1 cellular context compared by ENCODE assay signal in the genomic region with DNA sequence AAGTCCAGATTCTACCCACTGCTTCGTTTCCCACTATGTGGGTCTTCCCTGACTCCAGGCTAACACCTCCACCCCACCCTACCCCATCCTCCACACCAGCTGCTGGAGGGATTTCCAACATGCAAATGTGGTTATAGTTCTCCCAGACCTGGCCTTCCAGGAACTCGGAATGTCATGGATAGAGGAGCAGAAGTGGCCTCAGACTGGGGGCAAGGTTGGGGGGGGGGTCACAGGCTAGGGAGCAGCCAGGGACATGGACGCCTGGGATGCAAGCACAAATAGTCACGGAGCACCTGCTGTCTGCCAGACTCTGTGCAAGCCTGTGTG.
TF ChIP-seq lines count a peak whose summit lies in the region.

No MANE protein-coding gene starts in this region.

TF ChIP-seq in GM23338, 12 proteins besides CTCF, POLR2A, EP300 and RAD21 (continued from another document):
- TF ChIP-seq, protein P1, sequence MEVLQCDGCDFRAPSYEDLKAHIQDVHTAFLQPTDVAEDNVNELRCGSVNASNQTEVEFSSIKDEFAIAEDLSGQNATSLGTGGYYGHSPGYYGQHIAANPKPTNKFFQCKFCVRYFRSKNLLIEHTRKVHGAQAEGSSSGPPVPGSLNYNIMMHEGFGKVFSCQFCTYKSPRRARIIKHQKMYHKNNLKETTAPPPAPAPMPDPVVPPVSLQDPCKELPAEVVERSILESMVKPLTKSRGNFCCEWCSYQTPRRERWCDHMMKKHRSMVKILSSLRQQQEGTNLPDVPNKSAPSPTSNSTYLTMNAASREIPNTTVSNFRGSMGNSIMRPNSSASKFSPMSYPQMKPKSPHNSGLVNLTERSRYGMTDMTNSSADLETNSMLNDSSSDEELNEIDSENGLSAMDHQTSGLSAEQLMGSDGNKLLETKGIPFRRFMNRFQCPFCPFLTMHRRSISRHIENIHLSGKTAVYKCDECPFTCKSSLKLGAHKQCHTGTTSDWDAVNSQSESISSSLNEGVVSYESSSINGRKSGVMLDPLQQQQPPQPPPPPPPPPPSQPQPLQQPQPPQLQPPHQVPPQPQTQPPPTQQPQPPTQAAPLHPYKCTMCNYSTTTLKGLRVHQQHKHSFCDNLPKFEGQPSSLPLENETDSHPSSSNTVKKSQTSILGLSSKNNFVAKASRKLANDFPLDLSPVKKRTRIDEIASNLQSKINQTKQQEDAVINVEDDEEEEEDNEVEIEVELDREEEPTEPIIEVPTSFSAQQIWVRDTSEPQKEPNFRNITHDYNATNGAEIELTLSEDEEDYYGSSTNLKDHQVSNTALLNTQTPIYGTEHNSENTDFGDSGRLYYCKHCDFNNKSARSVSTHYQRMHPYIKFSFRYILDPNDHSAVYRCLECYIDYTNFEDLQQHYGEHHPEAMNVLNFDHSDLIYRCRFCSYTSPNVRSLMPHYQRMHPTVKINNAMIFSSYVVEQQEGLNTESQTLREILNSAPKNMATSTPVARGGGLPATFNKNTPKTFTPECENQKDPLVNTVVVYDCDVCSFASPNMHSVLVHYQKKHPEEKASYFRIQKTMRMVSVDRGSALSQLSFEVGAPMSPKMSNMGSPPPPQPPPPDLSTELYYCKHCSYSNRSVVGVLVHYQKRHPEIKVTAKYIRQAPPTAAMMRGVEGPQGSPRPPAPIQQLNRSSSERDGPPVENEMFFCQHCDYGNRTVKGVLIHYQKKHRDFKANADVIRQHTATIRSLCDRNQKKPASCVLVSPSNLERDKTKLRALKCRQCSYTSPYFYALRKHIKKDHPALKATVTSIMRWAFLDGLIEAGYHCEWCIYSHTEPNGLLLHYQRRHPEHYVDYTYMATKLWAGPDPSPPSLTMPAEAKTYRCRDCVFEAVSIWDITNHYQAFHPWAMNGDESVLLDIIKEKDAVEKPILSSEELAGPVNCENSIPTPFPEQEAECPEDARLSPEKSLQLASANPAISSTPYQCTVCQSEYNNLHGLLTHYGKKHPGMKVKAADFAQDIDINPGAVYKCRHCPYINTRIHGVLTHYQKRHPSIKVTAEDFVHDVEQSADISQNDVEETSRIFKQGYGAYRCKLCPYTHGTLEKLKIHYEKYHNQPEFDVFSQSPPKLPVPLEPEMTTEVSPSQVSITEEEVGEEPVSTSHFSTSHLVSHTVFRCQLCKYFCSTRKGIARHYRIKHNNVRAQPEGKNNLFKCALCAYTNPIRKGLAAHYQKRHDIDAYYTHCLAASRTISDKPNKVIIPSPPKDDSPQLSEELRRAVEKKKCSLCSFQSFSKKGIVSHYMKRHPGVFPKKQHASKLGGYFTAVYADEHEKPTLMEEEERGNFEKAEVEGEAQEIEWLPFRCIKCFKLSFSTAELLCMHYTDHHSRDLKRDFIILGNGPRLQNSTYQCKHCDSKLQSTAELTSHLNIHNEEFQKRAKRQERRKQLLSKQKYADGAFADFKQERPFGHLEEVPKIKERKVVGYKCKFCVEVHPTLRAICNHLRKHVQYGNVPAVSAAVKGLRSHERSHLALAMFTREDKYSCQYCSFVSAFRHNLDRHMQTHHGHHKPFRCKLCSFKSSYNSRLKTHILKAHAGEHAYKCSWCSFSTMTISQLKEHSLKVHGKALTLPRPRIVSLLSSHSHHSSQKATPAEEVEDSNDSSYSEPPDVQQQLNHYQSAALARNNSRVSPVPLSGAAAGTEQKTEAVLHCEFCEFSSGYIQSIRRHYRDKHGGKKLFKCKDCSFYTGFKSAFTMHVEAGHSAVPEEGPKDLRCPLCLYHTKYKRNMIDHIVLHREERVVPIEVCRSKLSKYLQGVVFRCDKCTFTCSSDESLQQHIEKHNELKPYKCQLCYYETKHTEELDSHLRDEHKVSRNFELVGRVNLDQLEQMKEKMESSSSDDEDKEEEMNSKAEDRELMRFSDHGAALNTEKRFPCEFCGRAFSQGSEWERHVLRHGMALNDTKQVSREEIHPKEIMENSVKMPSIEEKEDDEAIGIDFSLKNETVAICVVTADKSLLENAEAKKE (CRISPR knock-in tag; IDR thresholded peaks at IDR 0.05): no peak
- no peak for TF ChIP-seq ZNF331 (CRISPR knock-in tag; IDR thresholded peaks at IDR 0.05; ENCODE audit: low read depth)
- no peak for TF ChIP-seq EZH2phosphoT487 (IDR thresholded peaks at IDR 0.05; ENCODE audit: unreplicated experiment)
- TF ChIP-seq NANOG (IDR thresholded peaks at IDR 0.05; ENCODE audit: borderline replicate concordance): no peak
- no peak for TF ChIP-seq EZH2 (IDR thresholded peaks at IDR 0.05; ENCODE audit: low read depth, unreplicated experiment)
- no peak for TF ChIP-seq CREB1 (CRISPR knock-in tag; IDR thresholded peaks at IDR 0.05; ENCODE audit: low read depth)
- TF ChIP-seq STAT1 (IDR thresholded peaks at IDR 0.05; ENCODE audit: unreplicated experiment): no peak
- TF ChIP-seq, protein P2, sequence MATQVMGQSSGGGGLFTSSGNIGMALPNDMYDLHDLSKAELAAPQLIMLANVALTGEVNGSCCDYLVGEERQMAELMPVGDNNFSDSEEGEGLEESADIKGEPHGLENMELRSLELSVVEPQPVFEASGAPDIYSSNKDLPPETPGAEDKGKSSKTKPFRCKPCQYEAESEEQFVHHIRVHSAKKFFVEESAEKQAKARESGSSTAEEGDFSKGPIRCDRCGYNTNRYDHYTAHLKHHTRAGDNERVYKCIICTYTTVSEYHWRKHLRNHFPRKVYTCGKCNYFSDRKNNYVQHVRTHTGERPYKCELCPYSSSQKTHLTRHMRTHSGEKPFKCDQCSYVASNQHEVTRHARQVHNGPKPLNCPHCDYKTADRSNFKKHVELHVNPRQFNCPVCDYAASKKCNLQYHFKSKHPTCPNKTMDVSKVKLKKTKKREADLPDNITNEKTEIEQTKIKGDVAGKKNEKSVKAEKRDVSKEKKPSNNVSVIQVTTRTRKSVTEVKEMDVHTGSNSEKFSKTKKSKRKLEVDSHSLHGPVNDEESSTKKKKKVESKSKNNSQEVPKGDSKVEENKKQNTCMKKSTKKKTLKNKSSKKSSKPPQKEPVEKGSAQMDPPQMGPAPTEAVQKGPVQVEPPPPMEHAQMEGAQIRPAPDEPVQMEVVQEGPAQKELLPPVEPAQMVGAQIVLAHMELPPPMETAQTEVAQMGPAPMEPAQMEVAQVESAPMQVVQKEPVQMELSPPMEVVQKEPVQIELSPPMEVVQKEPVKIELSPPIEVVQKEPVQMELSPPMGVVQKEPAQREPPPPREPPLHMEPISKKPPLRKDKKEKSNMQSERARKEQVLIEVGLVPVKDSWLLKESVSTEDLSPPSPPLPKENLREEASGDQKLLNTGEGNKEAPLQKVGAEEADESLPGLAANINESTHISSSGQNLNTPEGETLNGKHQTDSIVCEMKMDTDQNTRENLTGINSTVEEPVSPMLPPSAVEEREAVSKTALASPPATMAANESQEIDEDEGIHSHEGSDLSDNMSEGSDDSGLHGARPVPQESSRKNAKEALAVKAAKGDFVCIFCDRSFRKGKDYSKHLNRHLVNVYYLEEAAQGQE (IDR thresholded peaks at IDR 0.05; ENCODE audit: unreplicated experiment): no peak
- TF ChIP-seq POLR2AphosphoS5 (IDR thresholded peaks at IDR 0.05; ENCODE audit: low read depth): no peak
TF ChIP-seq in GM23338: peak in this region for 0.
